ENCODE assay signal across 7 cellular contexts in the genomic region with DNA sequence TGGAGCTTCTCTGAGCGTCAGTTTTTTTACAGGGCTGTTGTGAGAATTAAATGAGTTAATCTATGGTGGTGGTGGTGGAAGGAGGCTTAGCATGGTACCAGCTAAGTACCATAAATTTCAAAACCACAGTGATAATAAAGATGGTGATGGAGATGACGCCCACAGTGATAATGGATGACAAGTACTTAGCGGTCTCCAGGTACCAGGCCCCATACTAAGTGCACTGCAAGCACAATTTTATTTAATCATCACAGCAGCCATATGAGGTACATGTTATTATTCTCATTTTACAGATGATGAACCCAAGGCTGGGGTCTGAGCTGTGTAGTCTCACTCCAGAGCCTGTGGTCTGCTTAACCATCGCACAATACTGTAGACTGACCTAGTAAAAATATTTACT.
"Had no signal": no experiment of that assay in that cellular context is flagged by ENCODE, and none has a peak within 500 bp of the region (broad histone marks: within the 10 kb centered on the region; RNA-seq: fewer than 3 reads in every experiment).

No MANE protein-coding gene starts in this region.

- ATAC-seq: HepG2, K562 had no signal

- DNase-seq: IMR-90, KBM-7, KG1 had no signal

- FAIRE-seq: HepG2, HTR-8/SVneo, K562 had no signal

- H3K4me3 ChIP-seq: K562 had no signal

- H3K27ac ChIP-seq: HL-60 had no signal
